In genomic region chr15:100759116-100759515, GRCh38 we compare ENCODE assay signal across 12 cellular contexts.
DNase-seq lines count a peak whose midpoint lies in the region; ATAC-seq and TF ChIP-seq lines count a peak whose summit lies in the region.
"Had no signal": no experiment of that assay in that cellular context is flagged by ENCODE, and none has a peak within 500 bp of the region (broad histone marks: within the 10 kb centered on the region; RNA-seq: fewer than 3 reads in every experiment).

No MANE protein-coding gene starts in this region.

- POLR2A ChIA-PET in Caco-2 (lab: Charles Lee): no interaction called here
- POLR2A ChIA-PET in Panc1 (lab: Charles Lee): interaction anchor here (0.6 kb wide), 1 partner anchor 10 kb away, joined by 8 read pairs; no protein-coding TSS in a partner anchor

- H3K4me3 Mint-ChIP-seq in Caco-2 (ENCODE audit: unreplicated experiment) (peak overlapping the region; percentile 64), neural progenitor cell (no peak overlapping the region)
- H3K4me3 Mint-ChIP-seq: CD8-positive, alpha-beta T cell had no signal

- H3K9me3 ChIP-seq in Caco-2 (no peaks in the 10 kb centered on the region), Panc1 (ENCODE audit: control insufficient read depth, insufficient read depth, low read depth, low read length) (no peaks in the 10 kb centered on the region), neural progenitor cell (ENCODE audit: low read depth) (no peaks in the 10 kb centered on the region)

- H3K27ac Mint-ChIP-seq in Caco-2 (ENCODE audit: unreplicated experiment): peak overlapping the region; percentile 63
- H3K27ac Mint-ChIP-seq in neural progenitor cell: no peak overlapping the region
- H3K27ac Mint-ChIP-seq: CD8-positive, alpha-beta T cell had no signal

- ATAC-seq in Panc1 (0 out of 2 replicates have a peak, but pooled peaks have one; percentile 33), HG02678 (IDR thresholded peaks at IDR 0.05; ENCODE audit: unreplicated experiment) (no peak), GM18519 (IDR thresholded peaks at IDR 0.05; ENCODE audit: low FRiP score, unreplicated experiment) (no peak), GM19455 (IDR thresholded peaks at IDR 0.05; ENCODE audit: unreplicated experiment) (no peak)
- ATAC-seq: CD8-positive, alpha-beta T cell had no signal

- H2AFZ ChIP-seq in neural progenitor cell (replicated peaks): peak overlapping the region; percentile 77

- DNase-seq in Caco-2 (no peak), Panc1 (ENCODE audit: low read depth, low spot score) (no peak), epidermal melanocyte (ENCODE audit: insufficient read length, low spot score) (peak; percentile 53), neural progenitor cell (ENCODE audit: low spot score) (no peak), COR-L47 (lab: John Stamatoyannopoulos, UW) (no peak)
- DNase-seq: CD8-positive, alpha-beta T cell; NCI-H1105 treated with DMSO at 0.1 percent for 48 hours; NCI-H510A treated with DMSO at 0.1 percent for 48 hours; right cardiac atrium had no signal

- no peaks in the 10 kb centered on the region for H4K20me1 ChIP-seq in neural progenitor cell (ENCODE audit: low read depth)

- H3K4me1 ChIP-seq in Caco-2 (peaks cover 17% of the 10 kb centered on the region), Panc1 (ENCODE audit: control insufficient read depth, insufficient read depth, low read length) (peaks cover 38% of the 10 kb centered on the region), neural progenitor cell (no peaks in the 10 kb centered on the region)

- in situ Hi-C loops in Panc1 (cut with HindIII; ENCODE audit: low pct_unique_long_range_greater_than_20kb, low sequenced_read_pairs): no loop called here

- H3K27me3 Mint-ChIP-seq in Caco-2 (ENCODE audit: insufficient read depth, unreplicated experiment): no peaks in the 10 kb centered on the region
- H3K27me3 Mint-ChIP-seq in neural progenitor cell (ENCODE audit: insufficient read depth, low read depth): peaks cover 2% of the 10 kb centered on the region

- peak overlapping the region; percentile 60 for H3K27ac ChIP-seq in Panc1 (ENCODE audit: low read length)
- no peak overlapping the region for H3K27ac ChIP-seq in neural progenitor cell

- H3K4me2 ChIP-seq in neural progenitor cell: no peak overlapping the region

- H3K79me2 ChIP-seq in neural progenitor cell (ENCODE audit: low read depth): no peaks in the 10 kb centered on the region

- CTCF ChIA-PET in Caco-2 (lab: Charles Lee): no interaction called here
- CTCF ChIA-PET in Panc1 (lab: Charles Lee): no interaction called here

- TF ChIP-seq CTCF in Caco-2 (IDR thresholded peaks at IDR 0.05; ENCODE audit: insufficient read depth in 1 of 2, low read depth in 1 of 2, low read length in 1 of 2, severe bottlenecking in 1 of 2, unreplicated experiment in 1 of 2): no peak
- no peak for TF ChIP-seq CTCF in Panc1 (IDR thresholded peaks at IDR 0.05)
- no peak for TF ChIP-seq CTCF in neural progenitor cell (IDR thresholded peaks at IDR 0.05)

- no TSS peak for BruUV-seq in Caco-2 (replicated peaks; lab: Mats Ljungman, UMichigan)
- no TSS peak for BruUV-seq in Panc1 (replicated peaks; lab: Mats Ljungman, UMichigan)

- no peaks in the 10 kb centered on the region for H3K36me3 ChIP-seq in Caco-2 (ENCODE audit: control insufficient read depth, insufficient read depth, low read length)
- H3K36me3 ChIP-seq in Panc1 (ENCODE audit: control insufficient read depth, insufficient read depth, low read length): no peaks in the 10 kb centered on the region
- H3K36me3 ChIP-seq in neural progenitor cell: no peaks in the 10 kb centered on the region

- H3K36me3 Mint-ChIP-seq in Caco-2 (ENCODE audit: insufficient read depth, unreplicated experiment) (no peaks in the 10 kb centered on the region), neural progenitor cell (no peaks in the 10 kb centered on the region)
- H3K36me3 Mint-ChIP-seq: CD8-positive, alpha-beta T cell had no signal

- H3K27me3 ChIP-seq in Caco-2 (replicated peaks; ENCODE audit: control insufficient read depth, insufficient read depth, low read length) (no peaks in the 10 kb centered on the region), Panc1 (ENCODE audit: control insufficient read depth, insufficient read depth, low read length) (no peaks in the 10 kb centered on the region), neural progenitor cell (no peaks in the 10 kb centered on the region)

- H3K9ac ChIP-seq in neural progenitor cell: no peak overlapping the region

- no peaks in the 10 kb centered on the region for H3F3A ChIP-seq in neural progenitor cell (ENCODE audit: low read depth)

- H3K9me3 Mint-ChIP-seq in Caco-2 (ENCODE audit: unreplicated experiment) (no peaks in the 10 kb centered on the region), neural progenitor cell (no peaks in the 10 kb centered on the region)
- H3K9me3 Mint-ChIP-seq: CD8-positive, alpha-beta T cell had no signal

- H3K4me3 ChIP-seq in Caco-2 (ENCODE audit: low read depth, low read length): no peak overlapping the region
- H3K4me3 ChIP-seq in Panc1 (ENCODE audit: low read depth in 2 of 2, low read length in 2 of 2): peak overlapping the region in 1 of 2 experiments; percentile 50; a peak in 2 of 4 replicates
- no peak overlapping the region for H3K4me3 ChIP-seq in neural progenitor cell

- intact Hi-C loops in Caco-2 (cut with micrococcal nuclease; ENCODE audit: unreplicated experiment) (no loop called here), Panc1 (cut with micrococcal nuclease; ENCODE audit: unreplicated experiment) (no loop called here)

- H3K4me1 Mint-ChIP-seq in Caco-2 (ENCODE audit: low read depth, unreplicated experiment): peaks cover 23% of the 10 kb centered on the region
- peaks cover 12% of the 10 kb centered on the region for H3K4me1 Mint-ChIP-seq in neural progenitor cell
